Comparison of ENCODE assay signal across 15 cellular contexts in the genomic region with DNA sequence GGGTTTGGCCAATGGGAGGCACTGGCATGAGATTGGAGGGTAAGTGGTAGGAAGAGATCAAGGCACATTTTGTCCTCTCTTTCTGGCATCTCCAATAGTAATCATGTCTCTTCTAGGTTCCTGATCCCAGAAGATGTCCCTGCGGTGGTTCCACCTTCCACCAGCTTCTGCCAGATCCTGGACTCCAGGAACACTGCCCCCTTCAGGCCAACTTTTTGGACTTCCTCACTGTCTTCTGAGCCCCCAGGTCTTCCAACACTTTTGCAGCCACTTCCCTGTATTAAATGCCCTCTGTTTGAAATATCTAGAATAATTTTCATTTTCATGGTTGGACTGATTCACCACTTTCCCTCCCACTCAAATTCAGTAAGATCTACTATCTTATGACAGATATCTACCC.
DNase-seq lines count a peak whose midpoint lies in the region; ATAC-seq and TF ChIP-seq lines count a peak whose summit lies in the region.
"Had no signal": no experiment of that assay in that cellular context is flagged by ENCODE, and none has a peak within 500 bp of the region (broad histone marks: within the 10 kb centered on the region; RNA-seq: fewer than 3 reads in every experiment).

No MANE protein-coding gene starts in this region.

- H3K4me3 Mint-ChIP-seq in naive thymus-derived CD8-positive, alpha-beta T cell = no peak overlapping the region
- H3K4me3 Mint-ChIP-seq: activated T-cell treated with anti-CD3 and anti-CD28 coated beads, Interleukin-2, amount 50 U/mL, for 72 hours had no signal

- no peak for ATAC-seq in HG03159 (IDR thresholded peaks at IDR 0.05; ENCODE audit: unreplicated experiment)
- ATAC-seq in naive thymus-derived CD8-positive, alpha-beta T cell = no peak
- ATAC-seq: activated T-cell treated with anti-CD3 and anti-CD28 coated beads, Interleukin-2, amount 50 U/mL, for 72 hours; foreskin keratinocyte had no signal

- peak; percentile 39 for TF ChIP-seq CTCF in brain microvascular endothelial cell (IDR thresholded peaks at IDR 0.05; ENCODE audit: low read depth, low read length, missing control alignments)
- peak; percentile 23 for TF ChIP-seq CTCF in retinal pigment epithelial cell (conservative IDR thresholded peaks at IDR 0.05; ENCODE audit: low read depth, low read length)

- H3K9me3 Mint-ChIP-seq in naive thymus-derived CD8-positive, alpha-beta T cell = peaks cover 0 to 9% (median 4%) of the 10 kb centered on the region in 9 donors
- H3K9me3 Mint-ChIP-seq: activated T-cell treated with anti-CD3 and anti-CD28 coated beads, Interleukin-2, amount 50 U/mL, for 72 hours had no signal

- no peaks in the 10 kb centered on the region for H3K9me2 ChIP-seq in Karpas-422 (replicated peaks; ENCODE audit: insufficient read depth, low read length)

- no peaks in the 10 kb centered on the region for H3K9me3 ChIP-seq in Karpas-422 (ENCODE audit: low read length)

- in situ Hi-C loops in brain microvascular endothelial cell (cut with HindIII; ENCODE audit: low pct_ligation_motif_present, low sequenced_read_pairs) = no loop called here

- no peaks in the 10 kb centered on the region for H3K27me3 ChIP-seq in Karpas-422 (ENCODE audit: low read length)
- H3K27me3 ChIP-seq in brain microvascular endothelial cell (replicated peaks) = peaks cover 3% of the 10 kb centered on the region

- DNase-seq in activated CD4-positive, alpha-beta T cell treated with anti-CD3 and anti-CD28 coated beads, Interleukin-2, amount 50 U/mL, for 48 hours = peak; percentile 4 to 18
- DNase-seq in activated CD4-positive, alpha-beta T cell treated with anti-CD3 and anti-CD28 coated beads for 4 hours = no peak
- DNase-seq in Karpas-422 (peak; percentile 47), brain microvascular endothelial cell (no peak), retinal pigment epithelial cell (ENCODE audit: low read depth) (no peak), NCI-H2227 (lab: John Stamatoyannopoulos, UW; ENCODE audit: unreplicated experiment) (no peak)
- no peak for DNase-seq in naive thymus-derived CD8-positive, alpha-beta T cell
- DNase-seq: activated T-cell treated with anti-CD3 and anti-CD28 coated beads, Interleukin-2, amount 50 U/mL, for 72 hours; anterior cingulate cortex; dorsolateral prefrontal cortex; EL; foreskin keratinocyte; IMR-90; NCI-H1694 had no signal

- H3K9ac ChIP-seq in Karpas-422 (ENCODE audit: low read length) = no peak overlapping the region

- H4K20me1 ChIP-seq in Karpas-422 (ENCODE audit: insufficient read depth, low read depth, low read length) = no peaks in the 10 kb centered on the region

- H3K4me1 ChIP-seq in Karpas-422 (ENCODE audit: low read length) = no peaks in the 10 kb centered on the region
- H3K4me1 ChIP-seq: foreskin keratinocyte had no signal

- no peak overlapping the region for H3K4me2 ChIP-seq in Karpas-422 (ENCODE audit: low read depth, low read length, poor library complexity, severe bottlenecking)

- POLR2A ChIA-PET in naive thymus-derived CD8-positive, alpha-beta T cell (lab: Charles Lee) = no interaction called here

- H3K27ac ChIP-seq in Karpas-422 (ENCODE audit: low read length) (no peak overlapping the region), brain microvascular endothelial cell (no peak overlapping the region)
- H3K27ac ChIP-seq: dorsolateral prefrontal cortex, foreskin keratinocyte had no signal

- H3K36me3 Mint-ChIP-seq in naive thymus-derived CD8-positive, alpha-beta T cell = no peaks in the 10 kb centered on the region

- H3K36me3 ChIP-seq in Karpas-422 (ENCODE audit: insufficient read depth, low read length) (no peaks in the 10 kb centered on the region), brain microvascular endothelial cell (replicated peaks) (no peaks in the 10 kb centered on the region)

- H3K4me1 Mint-ChIP-seq in naive thymus-derived CD8-positive, alpha-beta T cell = no peaks in the 10 kb centered on the region

- no peak overlapping the region for H2AFZ ChIP-seq in Karpas-422 (ENCODE audit: low read length)

- H3K27ac Mint-ChIP-seq in naive thymus-derived CD8-positive, alpha-beta T cell = no peak overlapping the region
- H3K27ac Mint-ChIP-seq: activated T-cell treated with anti-CD3 and anti-CD28 coated beads, Interleukin-2, amount 50 U/mL, for 72 hours had no signal

- H3K4me3 ChIP-seq in Karpas-422 (ENCODE audit: low read length) (no peak overlapping the region), brain microvascular endothelial cell (ENCODE audit: low read depth, low read length) (no peak overlapping the region), retinal pigment epithelial cell (ENCODE audit: low read length) (no peak overlapping the region)
- H3K4me3 ChIP-seq: dorsolateral prefrontal cortex had no signal

- peaks cover 11 to 19% (median 15%) of the 10 kb centered on the region in 5 donors for H3K27me3 Mint-ChIP-seq in naive thymus-derived CD8-positive, alpha-beta T cell

- no peaks in the 10 kb centered on the region for H3K79me2 ChIP-seq in Karpas-422 (ENCODE audit: low read length)

Comparison
In these comparisons a context has a peak if more than half of its experiments do, and no peak if none do; other contexts are left out.
1. DNase-seq: peak in activated CD4-positive, alpha-beta T cell treated with anti-CD3 and anti-CD28 coated beads, Interleukin-2, amount 50 U/mL, for 48 hours (2 of 2) and Karpas-422 (single experiment); none in activated CD4-positive, alpha-beta T cell treated with anti-CD3 and anti-CD28 coated beads for 4 hours (0 of 2), brain microvascular endothelial cell (single experiment), retinal pigment epithelial cell (single experiment), NCI-H2227 (single experiment) and naive thymus-derived CD8-positive, alpha-beta T cell (0 of 10).